13 cellular contexts compared by ENCODE assay signal in genomic region chr15:73326157-73326556, GRCh38. TPM values are rescaled to one million over a fixed set of nuclear protein-coding genes. Genes with fewer than 3 reads are reported as not detected.
"Had no signal": no experiment of that assay in that cellular context is flagged by ENCODE, and none has a peak within 500 bp of the region (broad histone marks: within the 10 kb centered on the region; RNA-seq: fewer than 3 reads in every experiment).

No MANE protein-coding gene starts in this region.

- H3K4me1 ChIP-seq: colonic mucosa, pancreas had no signal

- H3K9me3 ChIP-seq: colonic mucosa, pancreas, tibial artery had no signal

- H3K9me3 Mint-ChIP-seq: activated CD4-positive, alpha-beta memory T cell treated with anti-CD3 and anti-CD28 coated beads for 36 hours; activated naive CD8-positive, alpha-beta T cell treated with anti-CD3 and anti-CD28 coated beads, Interleukin-2, amount 50 U/mL, for 24 hours; activated T-cell treated with anti-CD3 and anti-CD28 coated beads, Interleukin-2, amount 50 U/mL, for 4 hours had no signal

- H3K4me1 Mint-ChIP-seq: activated naive CD8-positive, alpha-beta T cell treated with anti-CD3 and anti-CD28 coated beads, Interleukin-2, amount 50 U/mL, for 24 hours had no signal

- H3K27me3 ChIP-seq: cardiac muscle cell, colonic mucosa, pancreas had no signal

- ATAC-seq: activated naive CD8-positive, alpha-beta T cell treated with anti-CD3 and anti-CD28 coated beads, Interleukin-2, amount 50 U/mL, for 24 hours; activated T-cell treated with anti-CD3 and anti-CD28 coated beads, Interleukin-2, amount 50 U/mL, for 4 hours; left lobe of liver; pancreas had no signal

- H3K4me3 Mint-ChIP-seq: activated CD4-positive, alpha-beta memory T cell treated with anti-CD3 and anti-CD28 coated beads for 36 hours; activated naive CD8-positive, alpha-beta T cell treated with anti-CD3 and anti-CD28 coated beads, Interleukin-2, amount 50 U/mL, for 24 hours; activated T-cell treated with anti-CD3 and anti-CD28 coated beads, Interleukin-2, amount 50 U/mL, for 4 hours had no signal

- DNase-seq: activated CD4-positive, alpha-beta memory T cell treated with anti-CD3 and anti-CD28 coated beads for 36 hours; activated gamma-delta T cell treated with Interleukin-2 at 50 U/mL for 16 hours; activated naive CD8-positive, alpha-beta T cell treated with anti-CD3 and anti-CD28 coated beads, Interleukin-2, amount 50 U/mL, for 24 hours; activated T-cell treated with anti-CD3 and anti-CD28 coated beads, Interleukin-2, amount 50 U/mL, for 4 hours; colonic mucosa; foreskin melanocyte; head of caudate nucleus; SW 1271 had no signal

- H3K36me3 Mint-ChIP-seq: activated CD4-positive, alpha-beta memory T cell treated with anti-CD3 and anti-CD28 coated beads for 36 hours had no signal

- H3K27ac ChIP-seq: colonic mucosa, pancreas, skin epidermis, tibial artery had no signal

- H3K27ac Mint-ChIP-seq: activated CD4-positive, alpha-beta memory T cell treated with anti-CD3 and anti-CD28 coated beads for 36 hours; activated naive CD8-positive, alpha-beta T cell treated with anti-CD3 and anti-CD28 coated beads, Interleukin-2, amount 50 U/mL, for 24 hours had no signal

- H3K36me3 ChIP-seq: colonic mucosa, pancreas, tibial artery had no signal

- H3K27me3 Mint-ChIP-seq: activated naive CD8-positive, alpha-beta T cell treated with anti-CD3 and anti-CD28 coated beads, Interleukin-2, amount 50 U/mL, for 24 hours had no signal

- H3K4me3 ChIP-seq: cardiac muscle cell, colonic mucosa, pancreas, skin epidermis, tibial artery had no signal

RNA-seq across cellular contexts. Expression of gene HCN4, which starts 42.6 kb away (rescaled TPM):
- total RNA-seq: activated CD4-positive, alpha-beta memory T cell treated with anti-CD3 and anti-CD28 coated beads for 36 hours; activated T-cell treated with anti-CD3 and anti-CD28 coated beads, Interleukin-2, amount 50 U/mL, for 4 hours; left lobe of liver had no signal
